ENCODE assay signal across 8 cellular contexts in the genomic region with DNA sequence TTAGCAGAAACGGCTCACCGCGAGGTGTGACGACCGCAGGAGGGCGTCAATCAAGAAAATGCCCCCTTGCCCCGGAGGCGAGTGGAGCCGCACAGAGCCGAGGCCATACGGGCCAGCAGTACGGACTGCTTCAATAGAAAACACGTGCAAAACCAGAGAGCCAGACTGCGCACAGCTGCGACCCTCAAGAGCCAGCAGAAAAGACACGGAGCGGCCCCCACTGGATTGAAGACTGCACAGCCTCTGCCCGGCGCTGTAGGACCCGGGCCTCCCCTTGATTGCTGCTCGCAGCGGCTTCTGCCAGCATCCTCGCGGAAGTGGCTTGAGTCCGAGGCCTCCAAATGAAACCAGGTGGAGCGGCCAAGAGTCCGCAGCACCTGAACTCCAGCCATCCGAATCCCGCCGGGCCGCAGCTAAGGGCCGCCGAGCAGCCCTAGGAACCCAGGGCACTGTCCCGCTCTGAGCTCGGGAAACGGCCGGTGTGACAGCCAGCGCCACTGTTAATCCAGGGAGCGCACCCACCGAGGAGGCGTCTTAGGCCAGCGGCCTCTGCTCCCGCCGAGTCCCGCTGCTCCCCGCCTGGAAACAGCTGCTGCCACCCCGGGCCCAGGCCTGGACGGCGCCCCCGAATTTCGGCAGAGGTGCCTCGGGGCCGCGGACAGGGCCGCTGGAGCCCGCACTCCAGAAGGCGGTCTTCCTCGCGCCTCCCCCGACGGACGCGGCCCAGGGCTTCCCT. TPM values are rescaled to one million over a fixed set of nuclear protein-coding genes. Genes with fewer than 3 reads are reported as not detected.
DNase-seq lines count a peak whose midpoint lies in the region; ATAC-seq and TF ChIP-seq lines count a peak whose summit lies in the region.

No MANE protein-coding gene starts in this region.

- H3K79me2 ChIP-seq in trophoblast cell (ENCODE audit: control insufficient read depth, insufficient read depth, low read length, poor library complexity): no peaks in the 10 kb centered on the region

- no peak overlapping the region for H2BK120ac ChIP-seq in trophoblast cell (ENCODE audit: insufficient read depth, low read length, poor library complexity)

- no peak overlapping the region for H3K4ac ChIP-seq in trophoblast cell (ENCODE audit: low read depth, low read length)

- ATAC-seq in CD4-positive, alpha-beta T cell (ENCODE audit: poor library complexity): peak; percentile 16
- ATAC-seq in GM19397 (IDR thresholded peaks at IDR 0.05; ENCODE audit: unreplicated experiment) (peak; percentile 30), heart left ventricle (peak in 2 of 4 donors; percentile 9 to 23)

- no peak overlapping the region for H3K27ac Mint-ChIP-seq in CD4-positive, alpha-beta T cell

- H3K4me1 ChIP-seq in heart left ventricle (peaks cover 0 to 46% (median 5%) of the 10 kb centered on the region in 12 donors), trophoblast cell (ENCODE audit: control insufficient read depth in 1 of 2, insufficient read depth in 2 of 2, low read length in 2 of 2) (peaks cover 17 to 23% of the 10 kb centered on the region in 2 experiments)

- H4K91ac ChIP-seq in trophoblast cell (ENCODE audit: low read depth, low read length): no peak overlapping the region

- no peak for TF ChIP-seq POLR2A in heart left ventricle (IDR thresholded peaks at IDR 0.05)

- H3K9me3 Mint-ChIP-seq in CD4-positive, alpha-beta T cell: peaks cover 5% of the 10 kb centered on the region

- no peak overlapping the region for H2BK5ac ChIP-seq in trophoblast cell (ENCODE audit: low read depth, low read length, poor library complexity)

- H3K4me3 Mint-ChIP-seq in CD4-positive, alpha-beta T cell: peak overlapping the region; percentile 82

- POLR2A ChIA-PET in CD4-positive, alpha-beta T cell (lab: Charles Lee): no interaction called here

- no peak overlapping the region for H3K9ac ChIP-seq in trophoblast cell (ENCODE audit: low read length)

- H3K36me3 ChIP-seq in heart left ventricle (peaks cover 0 to 18% (median 0%) of the 10 kb centered on the region in 9 donors), trophoblast cell (ENCODE audit: control insufficient read depth in 1 of 2, insufficient read depth in 2 of 2, low read length in 2 of 2) (no peaks in the 10 kb centered on the region)

- no peak overlapping the region for H3K23ac ChIP-seq in trophoblast cell (ENCODE audit: low read length)

- peaks cover 52% of the 10 kb centered on the region for H3K27me3 ChIP-seq in CD4-positive, alpha-beta T cell (ENCODE audit: control insufficient read depth, insufficient read depth, low read length)
- H3K27me3 ChIP-seq in heart left ventricle: peaks cover 0 to 41% (median 37%) of the 10 kb centered on the region in 9 donors
- H3K27me3 ChIP-seq in trophoblast cell (ENCODE audit: insufficient read depth, low read length): peaks cover 47% of the 10 kb centered on the region

- intact Hi-C loops in CD4-positive, alpha-beta T cell (cut with DNase I, micrococcal nuclease): no loop called here
- intact Hi-C loops in heart left ventricle (cut with DNase I): loop anchor here in 1 of 10 donors (1.0 kb wide), 1 partner anchor 68 kb away; no protein-coding TSS in a partner anchor

- CTCF ChIA-PET in CD4-positive, alpha-beta T cell (lab: Charles Lee): no interaction called here

- H4K12ac ChIP-seq in trophoblast cell (ENCODE audit: low read depth, low read length): no peak overlapping the region

- peak overlapping the region; percentile 53 for H3K4me2 ChIP-seq in trophoblast cell (ENCODE audit: low read length)

- H3K4me1 Mint-ChIP-seq in CD4-positive, alpha-beta T cell (ENCODE audit: low read depth): peaks cover 32% of the 10 kb centered on the region

- H3K18ac ChIP-seq in trophoblast cell (ENCODE audit: low read length): no peak overlapping the region

- TF ChIP-seq CTCF in CD4-positive, alpha-beta T cell (IDR thresholded peaks at IDR 0.05): no peak
- TF ChIP-seq CTCF in heart left ventricle (IDR thresholded peaks at IDR 0.05): peak in 3 of 12 donors; percentile 8 to 15 (median 10)

- H3K79me1 ChIP-seq in trophoblast cell (ENCODE audit: low read length): no peaks in the 10 kb centered on the region

- H4K8ac ChIP-seq in trophoblast cell (ENCODE audit: low read depth, low read length): no peak overlapping the region

- WGBS in heart left ventricle, 4 donors: 1 to 9% (median 6%) methylated on average over 37 to 63 of the region's 63 CpGs
- WGBS in trophoblast cell (ENCODE audit: extremely low coverage, insufficient coverage, insufficient read length): no CpG with 5 or more reads among the region's 63 CpGs

- H2AK5ac ChIP-seq in trophoblast cell (ENCODE audit: low read length): no peak overlapping the region

- peak in 1 of 10 experiments; percentile 4 for DNase-seq in CD4-positive, alpha-beta T cell
- peak; percentile 71 to 74 for DNase-seq in Kasumi-1 (lab: John Stamatoyannopoulos, UW)
- peak; percentile 45 to 51 for DNase-seq in activated T-cell treated with anti-CD3 and anti-CD28 coated beads, Interleukin-2, amount 50 U/mL, for 48 hours
- DNase-seq in heart left ventricle: peak in 3 of 5 donors; percentile 20 to 72 (median 43)
- peak; percentile 25 to 58 for DNase-seq in trophoblast cell
- no peak for DNase-seq in H4 (ENCODE audit: low spot score)
- DNase-seq in NCI-H1417 treated with DMSO at 0.1 percent for 48 hours (lab: John Stamatoyannopoulos, UW): no peak

- no peak overlapping the region for H2AFZ ChIP-seq in trophoblast cell (ENCODE audit: insufficient read depth, low read length, poor library complexity)

- peaks cover 82% of the 10 kb centered on the region for H3K27me3 Mint-ChIP-seq in CD4-positive, alpha-beta T cell

- H3K27ac ChIP-seq in CD4-positive, alpha-beta T cell (ENCODE audit: low read depth, low read length): no peak overlapping the region
- H3K27ac ChIP-seq in heart left ventricle (peak overlapping the region in 11 of 12 donors; percentile 64 to 93 (median 81)), trophoblast cell (ENCODE audit: low read depth, low read length) (no peak overlapping the region)

- H2BK12ac ChIP-seq in trophoblast cell (ENCODE audit: low read length): no peak overlapping the region

- H3K4me3 ChIP-seq in heart left ventricle (peak overlapping the region; percentile 36 to 81 (median 66)), trophoblast cell (ENCODE audit: low read depth, low read length) (peak overlapping the region; percentile 48)

- H3K36me3 Mint-ChIP-seq in CD4-positive, alpha-beta T cell (ENCODE audit: low read depth): no peaks in the 10 kb centered on the region

- H3K14ac ChIP-seq in trophoblast cell (ENCODE audit: low read length): no peak overlapping the region

- no peaks in the 10 kb centered on the region for H3K9me3 ChIP-seq in CD4-positive, alpha-beta T cell (ENCODE audit: control insufficient read depth, low read length)
- peaks cover 0 to 19% (median 6%) of the 10 kb centered on the region in 12 donors for H3K9me3 ChIP-seq in heart left ventricle
- peaks cover 5% of the 10 kb centered on the region for H3K9me3 ChIP-seq in trophoblast cell (ENCODE audit: insufficient read depth, low read depth, low read length)

RNA-seq across cellular contexts. Expression of a gene that starts 0.7 kb away (rescaled TPM):
- 1 to 10 TPM in 1 of 2 experiments, under 1 TPM in 1; 0.96 to 1.0 TPM for total RNA-seq in CD4-positive, alpha-beta T cell
- 10 to 100 TPM in 1 of 9 donors, 1 to 10 TPM in 8; 1.5 to 14.0 (median 4.1) TPM for total RNA-seq in heart left ventricle
- polyA plus RNA-seq in heart left ventricle: 1 to 10 TPM; 2.6 to 3.5 TPM
- polyA plus RNA-seq in trophoblast cell (2013): not detected in 2 replicates
- total RNA-seq in H4 (2014; rRNA removed; shearing (Covaris generic)): not detected in 2 replicates

Comparison
In these comparisons a context has a peak if more than half of its experiments do, and no peak if none do; other contexts are left out.
1. DNase-seq: peak in Kasumi-1 (2 of 2), activated T-cell treated with anti-CD3 and anti-CD28 coated beads, Interleukin-2, amount 50 U/mL, for 48 hours (2 of 2), heart left ventricle (3 of 5) and trophoblast cell (2 of 2); none in H4 (single experiment) and NCI-H1417 treated with DMSO at 0.1 percent for 48 hours (single experiment).
2. H3K27ac ChIP-seq: peak in heart left ventricle (11 of 12); none in CD4-positive, alpha-beta T cell (single experiment) and trophoblast cell (single experiment).